Comparison of ENCODE assay signal across 7 cellular contexts in genomic region chr4:36399762-36400353, GRCh38.
DNase-seq lines count a peak whose midpoint lies in the region; ATAC-seq, FAIRE-seq and TF ChIP-seq lines count a peak whose summit lies in the region.

No MANE protein-coding gene starts in this region.

- H2AFZ ChIP-seq in GM12878 (ENCODE audit: control insufficient read depth, low read depth, low read length), result no peak overlapping the region

- SMC1A ChIA-PET in GM12878 (lab: Charles Lee; ENCODE audit: uncharacterized antibody, unreplicated experiment), result interaction anchor here (0.6 to 4.8 kb wide), 55 partner anchors 9 to 1171 kb away, joined by 3 to 95 read pairs (median 4); partner anchors contain the start of gene ARAP2

- peaks cover 30% of the 10 kb centered on the region for H3K27me3 Mint-ChIP-seq in mesothelial cell of epicardium (ENCODE audit: low read depth)

- WGBS in GM12878 (ENCODE audit: insufficient coverage, insufficient replicate concordance, low lambda C conversion rate, missing lambda C conversion rate), result 2% methylated on average over 2 of the region's 2 CpGs

- in situ Hi-C loops in Panc1 (cut with HindIII; ENCODE audit: low pct_unique_long_range_greater_than_20kb, low sequenced_read_pairs) (no loop called here), GM12878 (cut with MboI) (loop anchor here (5.0 kb wide), 1 partner anchor 48 kb away; no protein-coding TSS in a partner anchor)

- H3K4me3 ChIP-seq in Panc1 (ENCODE audit: low read depth in 2 of 2, low read length in 2 of 2) (no peak overlapping the region), GM12878 (no peak overlapping the region)

- no TSS peak for BruUV-seq in Panc1 (replicated peaks; lab: Mats Ljungman, UMichigan)
- BruUV-seq in GM12878 (replicated peaks; lab: Mats Ljungman, UMichigan), result no TSS peak

- no peak for TF ChIP-seq POLR2A in GM18505 (IDR thresholded peaks at IDR 0.05; ENCODE audit: borderline replicate concordance, extremely low read depth, insufficient read depth, insufficient read length)
- TF ChIP-seq POLR2A in GM12878 (IDR thresholded peaks at IDR 0.05; ENCODE audit: low read depth, low read length), result no peak

- TF ChIP-seq CTCF in Panc1 (IDR thresholded peaks at IDR 0.05) (peak; percentile 62; the same call in 1 of the 2 replicates), GM12878 (IDR thresholded peaks at IDR 0.05 in 2 of 3, conservative IDR thresholded peaks at IDR 0.05 in 1 of 3; ENCODE audit: control insufficient read depth in 2 of 3, extremely low read depth in 1 of 3, insufficient read depth in 1 of 3, low read depth in 3 of 3, low read length in 3 of 3) (peak; percentile 68 to 85 (median 73)), mesothelial cell of epicardium (IDR thresholded peaks at IDR 0.05; ENCODE audit: unreplicated experiment) (peak; percentile 39)

- H3K4me1 ChIP-seq in Panc1 (ENCODE audit: control insufficient read depth, insufficient read depth, low read length) (no peaks in the 10 kb centered on the region), GM12878 (ENCODE audit: control insufficient read depth, insufficient read depth, low read length) (no peaks in the 10 kb centered on the region; the same call in 1 of the 2 replicates)

- intact Hi-C loops in Panc1 (cut with micrococcal nuclease; ENCODE audit: unreplicated experiment) (loop anchor here (2.0 kb wide), 1 partner anchor 49 kb away; no protein-coding TSS in a partner anchor), GM12878 (cut with micrococcal nuclease; ENCODE audit: unreplicated experiment) (loop anchor here (1.0 to 10.0 kb wide), 3 partner anchors 49 to 435 kb away; no protein-coding TSS in a partner anchor), Right ventricle myocardium inferior (cut with DNase I) (no loop called here)

- peak; percentile 83 for FAIRE-seq in GM12878 (lab: Jason Lieb, UNC)

- H3K36me3 ChIP-seq in Panc1 (ENCODE audit: control insufficient read depth, insufficient read depth, low read length), result no peaks in the 10 kb centered on the region
- H3K36me3 ChIP-seq in GM12878 (ENCODE audit: control insufficient read depth in 2 of 2, insufficient read depth in 2 of 2, low read length in 1 of 2), result no peaks in the 10 kb centered on the region

- H3K27me3 ChIP-seq in Panc1 (ENCODE audit: control insufficient read depth, insufficient read depth, low read length) (no peaks in the 10 kb centered on the region), GM12878 (replicated peaks in 1 of 2; ENCODE audit: control insufficient read depth in 2 of 2, insufficient read depth in 2 of 2, low read length in 1 of 2) (no peaks in the 10 kb centered on the region)

- H3K4me2 ChIP-seq in GM12878 (ENCODE audit: control insufficient read depth, insufficient read depth), result no peak overlapping the region

- RAD21 ChIA-PET in GM12878 (lab: Charles Lee; ENCODE audit: unreplicated experiment), result interaction anchor here (0.7 to 5.1 kb wide), 43 partner anchors 8 to 992 kb away, joined by 3 to 83 read pairs (median 5); partner anchors contain the start of gene ARAP2

- peaks cover 8% of the 10 kb centered on the region for H3K4me1 Mint-ChIP-seq in mesothelial cell of epicardium

- H3K4me3 Mint-ChIP-seq in mesothelial cell of epicardium, result no peak overlapping the region

- H3K36me3 Mint-ChIP-seq in mesothelial cell of epicardium, result no peaks in the 10 kb centered on the region

- TF ChIP-seq RAD21 in GM12878 (IDR thresholded peaks at IDR 0.05; ENCODE audit: insufficient read depth, low read depth, low read length), result peak; percentile 99

- H3K9me3 Mint-ChIP-seq in mesothelial cell of epicardium, result no peaks in the 10 kb centered on the region

- POLR2A ChIA-PET in Panc1 (lab: Charles Lee), result no interaction called here
- POLR2A ChIA-PET in GM12878 (lab: Charles Lee), result interaction anchor here (1.4 to 1.7 kb wide), 2 partner anchors 13 to 50 kb away, joined by 3 to 7 read pairs; no protein-coding TSS in a partner anchor

- CTCF ChIA-PET in Panc1 (lab: Charles Lee) (interaction anchor here (1.0 kb wide), 1 partner anchor 13 kb away, joined by 4 read pairs; no protein-coding TSS in a partner anchor), GM12878 (lab: Yijun Ruan, JAX) (interaction anchor here (0.6 to 5.3 kb wide), 78 partner anchors 8 to 990 kb away, joined by 3 to 131 read pairs (median 4); partner anchors contain the start of gene DTHD1)

- DNase-seq in Panc1 (ENCODE audit: low read depth, low spot score) (peak; percentile 15), GM12878 (ENCODE audit: low read depth, low spot score) (peak; percentile 24), mesothelial cell of epicardium (ENCODE audit: low spot score in 2 of 2, unreplicated experiment in 2 of 2) (no peak), Right ventricle myocardium inferior (ENCODE audit: missing footprints) (no peak)

- H3K27ac ChIP-seq in Panc1 (ENCODE audit: low read length) (no peak overlapping the region), GM12878 (ENCODE audit: control insufficient read depth, insufficient read depth) (no peak overlapping the region)

- H4K20me1 ChIP-seq in GM12878 (ENCODE audit: control insufficient read depth, insufficient read depth), result no peaks in the 10 kb centered on the region

- no peaks in the 10 kb centered on the region for H3K9me3 ChIP-seq in Panc1 (ENCODE audit: control insufficient read depth, insufficient read depth, low read depth, low read length)
- H3K9me3 ChIP-seq in GM12878 (replicated peaks; ENCODE audit: control insufficient read depth, insufficient read depth, low read length), result peaks cover 5% of the 10 kb centered on the region; the same call in 2 of the 3 replicates

- no peaks in the 10 kb centered on the region for H3K79me2 ChIP-seq in GM12878 (ENCODE audit: control insufficient read depth, insufficient read depth, low read length)

- TF ChIP-seq EP300 in GM12878 (IDR thresholded peaks at IDR 0.05; ENCODE audit: borderline replicate concordance in 1 of 2, control insufficient read depth in 1 of 2, low read depth in 2 of 2, low read length in 2 of 2), result no peak

- ATAC-seq in GM18505 (IDR thresholded peaks at IDR 0.05; ENCODE audit: unreplicated experiment) (peak; percentile 69), HG02610 (IDR thresholded peaks at IDR 0.05; ENCODE audit: unreplicated experiment) (peak; percentile 63), Panc1 (no peak), GM12878 (peak; percentile 82), GM18519 (IDR thresholded peaks at IDR 0.05; ENCODE audit: low FRiP score, unreplicated experiment) (no peak), Right ventricle myocardium inferior (no peak)

- no peak overlapping the region for H3K27ac Mint-ChIP-seq in mesothelial cell of epicardium

- no peak overlapping the region for H3K9ac ChIP-seq in GM12878 (ENCODE audit: control insufficient read depth, insufficient read depth, low read length)

TF ChIP-seq in GM12878, 131 proteins besides CTCF, POLR2A, EP300 and RAD21 (continues in another document):
- TF ChIP-seq KLF5 (IDR thresholded peaks at IDR 0.05; ENCODE audit: partially characterized antibody), result no peak
- TF ChIP-seq SREBF1 (IDR thresholded peaks at IDR 0.05; ENCODE audit: low read length), result no peak
- no peak for TF ChIP-seq NFXL1 (IDR thresholded peaks at IDR 0.05; ENCODE audit: borderline replicate concordance)
- no peak for TF ChIP-seq LARP7 (IDR thresholded peaks at IDR 0.05)
- no peak for TF ChIP-seq PBX3 (IDR thresholded peaks at IDR 0.05; ENCODE audit: insufficient replicate concordance, low read depth, low read length)
- TF ChIP-seq RAD51 (IDR thresholded peaks at IDR 0.05), result no peak
- no peak for TF ChIP-seq PAX8 (IDR thresholded peaks at IDR 0.05)
- TF ChIP-seq ATF2 (IDR thresholded peaks at IDR 0.05; ENCODE audit: low read length), result 0 out of 2 replicates have a peak, but pooled peaks have one; percentile 35
- TF ChIP-seq ZSCAN29 (IDR thresholded peaks at IDR 0.05), result no peak
- no peak for TF ChIP-seq TCF7 (IDR thresholded peaks at IDR 0.05; ENCODE audit: borderline replicate concordance)
- TF ChIP-seq RB1 (IDR thresholded peaks at IDR 0.05; ENCODE audit: borderline replicate concordance), result no peak
- TF ChIP-seq SUPT20H (IDR thresholded peaks at IDR 0.05; ENCODE audit: borderline replicate concordance, control insufficient read depth, low read depth, low read length), result no peak
- no peak for TF ChIP-seq SUZ12 (IDR thresholded peaks at IDR 0.05; ENCODE audit: unreplicated experiment)
- no peak for TF ChIP-seq NKRF (conservative IDR thresholded peaks at IDR 0.05)

Comparison
In these comparisons a context has a peak if more than half of its experiments do, and no peak if none do; other contexts are left out.
1. ATAC-seq: peak in GM18505 (single experiment), HG02610 (single experiment) and GM12878 (single experiment); none in Panc1 (single experiment), GM18519 (single experiment) and Right ventricle myocardium inferior (single experiment).
2. DNase-seq: peak in Panc1 (single experiment) and GM12878 (single experiment); none in mesothelial cell of epicardium (0 of 2) and Right ventricle myocardium inferior (single experiment).
3. Peak in every context shown above with its lines, with median percentiles within 50 percentile points of each other: CTCF ChIP-seq.